Comparison of ENCODE assay signal across 8 cellular contexts in genomic region chr7:6825236-6826125, GRCh38. TPM values are rescaled to one million over a fixed set of nuclear protein-coding genes. Genes with fewer than 3 reads are reported as not detected.
DNase-seq lines count a peak whose midpoint lies in the region; ATAC-seq and TF ChIP-seq lines count a peak whose summit lies in the region.
"Not testable (repeated sequence)": the region's sequence is repeated elsewhere in the genome, so short reads cannot be mapped to it uniquely, and the experiment has no call there.

No MANE protein-coding gene starts in this region.

- H2AFZ ChIP-seq in OCI-LY3 (ENCODE audit: low read depth, low read length); neural progenitor cell (replicated peaks): not testable (repeated sequence)

- peak overlapping the region; percentile 11; the same call in 1 of the 2 replicates for H3K4me2 ChIP-seq in OCI-LY3 (ENCODE audit: low read length)
- H3K4me2 ChIP-seq in neural progenitor cell, result peak overlapping the region; percentile 43

- intact Hi-C loops in aorta (cut with DNase I), result not testable (repeated sequence)

- H3K4me1 ChIP-seq in OCI-LY3 (ENCODE audit: low read length); foreskin keratinocyte; neural progenitor cell; aorta (ENCODE audit: control insufficient read depth in 1 of 2, insufficient read depth in 2 of 2, low read length in 2 of 2): not testable (repeated sequence)

- H3K4me3 Mint-ChIP-seq in activated naive CD8-positive, alpha-beta T cell treated with anti-CD3 and anti-CD28 coated beads for 36 hours, result peak overlapping the region; percentile 87
- peak overlapping the region; percentile 83 for H3K4me3 Mint-ChIP-seq in neural progenitor cell

- not testable (repeated sequence) for H3K27me3 ChIP-seq in OCI-LY3 (ENCODE audit: low read depth, low read length); foreskin keratinocyte; neural progenitor cell; aorta (ENCODE audit: control insufficient read depth in 1 of 2, insufficient read depth in 2 of 2, low read length in 1 of 2)

- not testable (repeated sequence) for H3K79me2 ChIP-seq in OCI-LY3 (ENCODE audit: low read length)
- H3K79me2 ChIP-seq in neural progenitor cell (ENCODE audit: low read depth), result peaks cover 10% of the 10 kb centered on the region

- H3K27ac ChIP-seq in OCI-LY3 (ENCODE audit: low read length); foreskin keratinocyte; neural progenitor cell; aorta (ENCODE audit: low read depth in 1 of 2, low read length in 2 of 2): not testable (repeated sequence)

- peak; percentile 57 for ATAC-seq in GM18502 (IDR thresholded peaks at IDR 0.05; ENCODE audit: poor library complexity, unreplicated experiment)
- peak; percentile 43 for ATAC-seq in GM21619 (IDR thresholded peaks at IDR 0.05; ENCODE audit: unreplicated experiment)
- peak; percentile 33 for ATAC-seq in HG03097 (IDR thresholded peaks at IDR 0.05; ENCODE audit: low FRiP score, unreplicated experiment)
- peak; percentile 44 for ATAC-seq in foreskin keratinocyte
- peak; percentile 67 for ATAC-seq in aorta (ENCODE audit: low FRiP score)

- H3K9me3 ChIP-seq in OCI-LY3 (ENCODE audit: insufficient read depth, low read length); neural progenitor cell (ENCODE audit: low read depth); aorta (ENCODE audit: control insufficient read depth, low read length): not testable (repeated sequence)

- not testable (repeated sequence) for H3K36me3 Mint-ChIP-seq in activated naive CD8-positive, alpha-beta T cell treated with anti-CD3 and anti-CD28 coated beads for 36 hours; neural progenitor cell

- not testable (repeated sequence) for H3K27me3 Mint-ChIP-seq in activated naive CD8-positive, alpha-beta T cell treated with anti-CD3 and anti-CD28 coated beads for 36 hours; neural progenitor cell (ENCODE audit: insufficient read depth, low read depth)

- H3K4me1 Mint-ChIP-seq in activated naive CD8-positive, alpha-beta T cell treated with anti-CD3 and anti-CD28 coated beads for 36 hours; neural progenitor cell: not testable (repeated sequence)

- not testable (repeated sequence) for H4K20me1 ChIP-seq in OCI-LY3 (ENCODE audit: insufficient read depth, low read length); neural progenitor cell (ENCODE audit: low read depth)

- 0 out of 2 replicates have a peak overlapping the region, but pooled peaks have one; percentile 46 for H3K4me3 ChIP-seq in OCI-LY3 (ENCODE audit: low read length)
- H3K4me3 ChIP-seq in neural progenitor cell, result peak overlapping the region; percentile 49
- not testable (repeated sequence) for H3K4me3 ChIP-seq in aorta (ENCODE audit: low read length in 2 of 2)

- DNase-seq in activated naive CD8-positive, alpha-beta T cell treated with anti-CD3 and anti-CD28 coated beads for 36 hours; foreskin keratinocyte; neural progenitor cell (ENCODE audit: low spot score); aorta: not testable (repeated sequence)

- not testable (repeated sequence) for TF ChIP-seq CTCF in OCI-LY3 (IDR thresholded peaks at IDR 0.05; ENCODE audit: low read depth, low read length); foreskin keratinocyte (conservative IDR thresholded peaks at IDR 0.05); neural progenitor cell (IDR thresholded peaks at IDR 0.05)

- H3K27ac Mint-ChIP-seq in activated naive CD8-positive, alpha-beta T cell treated with anti-CD3 and anti-CD28 coated beads for 36 hours, result peak overlapping the region; percentile 79
- not testable (repeated sequence) for H3K27ac Mint-ChIP-seq in neural progenitor cell

- H3K9me3 Mint-ChIP-seq in activated naive CD8-positive, alpha-beta T cell treated with anti-CD3 and anti-CD28 coated beads for 36 hours; neural progenitor cell: not testable (repeated sequence)

- not testable (repeated sequence) for H3K36me3 ChIP-seq in OCI-LY3 (replicated peaks; ENCODE audit: low read depth, low read length); neural progenitor cell; aorta (ENCODE audit: control insufficient read depth in 1 of 2, insufficient read depth in 2 of 2, low read length in 1 of 2)

- H3F3A ChIP-seq in neural progenitor cell (ENCODE audit: low read depth), result not testable (repeated sequence)

- H3K9ac ChIP-seq in OCI-LY3 (ENCODE audit: low read length); neural progenitor cell: not testable (repeated sequence)

- 0 to 45% methylated on average over 2 to 11 of the region's 42 CpGs for WGBS in aorta, 2 donors

RNA-seq across cellular contexts. Expression of gene CCZ1B, which starts 0.6 kb away (rescaled TPM):
- 10 to 100 TPM; 47.3 to 55.8 TPM for total RNA-seq in activated naive CD8-positive, alpha-beta T cell treated with anti-CD3 and anti-CD28 coated beads for 36 hours
- total RNA-seq in foreskin keratinocyte (47.5 and 54.1 TPM in 2 replicates), neural progenitor cell (ENCODE audit: low replicate concordance) (27.6 and 39.5 TPM in 2 replicates), aorta (10 to 100 TPM; 60.1 to 74.4 TPM)
- polyA plus RNA-seq in foreskin keratinocyte (27.9 and 33.5 TPM in 2 replicates), aorta (10 to 100 TPM; 16.8 to 38.0 TPM)
